In the genomic region with DNA sequence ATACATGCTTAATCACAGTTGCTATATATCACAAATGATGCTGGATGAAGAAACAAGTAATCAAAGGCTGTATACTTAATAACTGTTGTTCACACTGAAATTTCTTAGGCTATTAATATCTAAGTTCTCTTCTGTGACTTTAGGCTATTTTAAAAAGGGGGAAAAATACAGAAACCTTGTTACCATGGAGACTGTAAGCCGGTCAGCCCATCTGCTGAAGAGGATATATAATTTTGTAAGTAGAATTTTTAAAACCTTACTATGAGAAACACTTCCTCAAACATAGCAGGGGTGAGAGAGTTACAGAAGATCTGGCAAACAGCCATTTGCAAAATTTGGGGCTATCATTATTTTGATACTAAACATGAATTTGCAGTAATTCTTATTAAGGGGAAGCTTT, we compare ENCODE assay signal across 17 cellular contexts.
DNase-seq lines count a peak whose midpoint lies in the region; ATAC-seq and FAIRE-seq lines count a peak whose summit lies in the region.
"Had no signal": no experiment of that assay in that cellular context is flagged by ENCODE, and none has a peak within 500 bp of the region (broad histone marks: within the 10 kb centered on the region; RNA-seq: fewer than 3 reads in every experiment).

No MANE protein-coding gene starts in this region.

- no peaks in the 10 kb centered on the region for H3K36me3 ChIP-seq in BLaER1

- peak; percentile 78 for ATAC-seq in GM18909 (IDR thresholded peaks at IDR 0.05; ENCODE audit: poor library complexity, unreplicated experiment)
- ATAC-seq in HG02759 (IDR thresholded peaks at IDR 0.05; ENCODE audit: unreplicated experiment) = peak; percentile 73
- ATAC-seq: activated CD8-positive, alpha-beta T cell treated with anti-CD3 and anti-CD28 coated beads, Interleukin-2, amount 10 ng/mL, durations not matched to agents 7 days and 5 days had no signal

- no peaks in the 10 kb centered on the region for H3K27me3 ChIP-seq in BLaER1

- in situ Hi-C loops in KBM-7 (cut with MboI; ENCODE audit: low pct_unique_long_range_greater_than_20kb, low sequenced_read_pairs) = no loop called here

- H3K9ac ChIP-seq in BLaER1 = no peak overlapping the region

- no peak overlapping the region for H3K27ac ChIP-seq in BLaER1
- H3K27ac ChIP-seq: epithelial cell of prostate had no signal

- H3K4me2 ChIP-seq in BLaER1 = peak overlapping the region; percentile 53

- no peak overlapping the region for H3K4me3 ChIP-seq in BLaER1

- FAIRE-seq in HTR-8/SVneo (lab: Jason Lieb, UNC) = no peak
- FAIRE-seq: urothelium cell line had no signal

- H3K4me1 ChIP-seq in BLaER1 = peaks cover 16% of the 10 kb centered on the region

- H4K20me1 ChIP-seq in BLaER1 = no peaks in the 10 kb centered on the region

- DNase-seq in KBM-7 = peak; percentile 39
- DNase-seq in NCI-H1092 (lab: John Stamatoyannopoulos, UW) = no peak
- DNase-seq in T-helper 9 cell = no peak
- DNase-seq in HTR-8/SVneo (ENCODE audit: insufficient read length, low spot score) = no peak
- no peak for DNase-seq in COLO829 (ENCODE audit: low spot score)
- DNase-seq: ACHN; activated CD8-positive, alpha-beta T cell treated with anti-CD3 and anti-CD28 coated beads, Interleukin-2, amount 10 ng/mL, durations not matched to agents 7 days and 5 days; activated naive CD4-positive, alpha-beta T cell treated with anti-CD3 and anti-CD28 coated beads, Interleukin-2, amount 10 ng/mL, durations not matched to agents 7 days and 5 days; HFFc6; NCI-H2029; NK-92 treated with Interleukin-12 subunit alpha and Interleukin-12 subunit beta, amount 100 ng/mL, for 24 hours; stimulated activated CD4-positive, alpha-beta T cell treated with anti-CD3 and anti-CD28 coated beads, Interleukin-12 subunit alpha, Interleukin-12 subunit beta, amount 100 ng/mL, for 4 hours had no signal

- H3K9me3 ChIP-seq in BLaER1 = peaks cover under 1% of the 10 kb centered on the region; the same call in 1 of the 2 replicates
